In the genomic region with DNA sequence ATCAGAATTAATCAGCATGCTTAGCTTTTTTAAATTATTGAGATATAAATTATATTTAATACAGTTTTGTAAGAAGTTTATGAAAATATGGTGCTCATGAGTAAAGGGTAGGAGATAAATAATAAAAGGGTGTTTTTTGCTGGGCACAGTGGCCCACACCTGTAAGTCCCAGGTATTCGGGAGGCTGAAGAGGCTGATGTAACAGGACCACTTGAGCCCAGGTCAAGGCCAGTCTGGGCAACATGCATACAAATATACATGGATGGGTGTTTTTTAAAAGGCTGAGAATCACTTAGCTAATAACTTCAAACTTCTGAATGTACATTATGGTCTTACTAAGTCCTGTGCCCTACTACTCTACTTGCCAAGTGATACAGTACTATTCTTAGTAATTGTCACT, we compare ENCODE assay signal across 9 cellular contexts.
"Had no signal": no experiment of that assay in that cellular context is flagged by ENCODE, and none has a peak within 500 bp of the region (broad histone marks: within the 10 kb centered on the region; RNA-seq: fewer than 3 reads in every experiment).

No MANE protein-coding gene starts in this region.

- ATAC-seq: HCT116, K562 had no signal

- H3K27ac ChIP-seq: GM23248, HL-60 had no signal

- H3K9me3 ChIP-seq: HAP-1 had no signal

- H3K36me3 ChIP-seq: HAP-1 had no signal

- H3K9me3 Mint-ChIP-seq: HFFc6 had no signal

- DNase-seq: GM23248, GOT3, H7, HFFc6, IMR-90 had no signal

- H3K4me3 Mint-ChIP-seq: HFFc6 had no signal

- H3K27ac Mint-ChIP-seq: HFFc6 had no signal

- H3K4me3 ChIP-seq: GM23248, HAP-1, K562 had no signal
